8 cellular contexts compared by ENCODE assay signal in the genomic region with DNA sequence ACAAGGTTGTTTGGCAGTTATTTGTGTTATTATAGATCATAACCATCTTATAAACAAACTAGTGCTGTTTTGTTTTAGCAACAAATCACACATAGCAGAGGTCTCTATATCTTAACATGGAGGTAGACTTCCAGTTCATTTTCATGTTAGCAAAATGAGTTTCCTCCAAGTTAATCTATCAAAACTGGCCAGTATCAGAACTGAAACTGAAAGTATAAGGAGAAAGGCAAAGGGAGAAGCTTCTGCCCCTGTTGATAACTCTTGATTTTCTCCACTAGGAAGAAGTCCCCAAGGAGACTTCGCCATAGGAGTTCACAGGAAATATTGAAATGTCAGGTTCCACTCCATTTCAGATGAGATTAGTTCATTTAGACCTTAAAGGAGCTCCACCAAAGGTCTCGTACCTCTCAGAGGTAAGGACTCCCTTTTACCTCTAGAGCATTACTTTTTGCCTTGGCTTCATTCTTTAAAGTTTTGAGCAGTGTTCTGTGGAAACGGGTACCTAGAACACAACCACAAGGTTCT. TPM values are rescaled to one million over a fixed set of nuclear protein-coding genes. Genes with fewer than 3 reads are reported as not detected.
DNase-seq lines count a peak whose midpoint lies in the region; ATAC-seq and TF ChIP-seq lines count a peak whose summit lies in the region.

No MANE protein-coding gene starts in this region.

- CTCF ChIA-PET in CD8-positive, alpha-beta T cell (lab: Charles Lee): interaction anchor here (0.5 to 1.3 kb wide), 5 partner anchors 8 to 135 kb away, joined by 3 to 5 read pairs (median 3); no protein-coding TSS in a partner anchor

- no peak for DNase-seq in CD8-positive, alpha-beta T cell
- no peak for DNase-seq in MG63
- no peak for DNase-seq in coronary artery (ENCODE audit: low spot score)
- DNase-seq in nephron progenitor cell: no peak
- DNase-seq in DMS114 treated with DMSO at 0.1 percent for 48 hours (lab: John Stamatoyannopoulos, UW; ENCODE audit: unreplicated experiment): no peak
- DNase-seq in NCI-H187 treated with DMSO at 0.1 percent for 48 hours (lab: John Stamatoyannopoulos, UW): no peak

- H3K36me3 ChIP-seq in CD8-positive, alpha-beta T cell (ENCODE audit: insufficient read depth, low read length): peaks cover 6% of the 10 kb centered on the region
- H3K36me3 ChIP-seq in MG63: no peaks in the 10 kb centered on the region

- POLR2A ChIA-PET in CD8-positive, alpha-beta T cell (lab: Charles Lee): interaction anchor here (0.9 to 1.3 kb wide), 4 partner anchors 19 to 100 kb away, joined by 3 to 6 read pairs (median 3); partner anchors contain the start of gene FOXK2

- no peak for ATAC-seq in CD8-positive, alpha-beta T cell
- ATAC-seq in HG03571 (IDR thresholded peaks at IDR 0.05; ENCODE audit: unreplicated experiment) (no peak), GM21825 (IDR thresholded peaks at IDR 0.05; ENCODE audit: unreplicated experiment) (no peak)

- peaks cover 27% of the 10 kb centered on the region for H3K4me1 ChIP-seq in CD8-positive, alpha-beta T cell (ENCODE audit: insufficient read depth, low read length)

- H3K36me3 Mint-ChIP-seq in CD8-positive, alpha-beta T cell: peaks cover 24% of the 10 kb centered on the region
- H3K36me3 Mint-ChIP-seq in nephron progenitor cell (ENCODE audit: low read depth): peaks cover 48% of the 10 kb centered on the region

- peak overlapping the region; percentile 42 for H3K27ac Mint-ChIP-seq in CD8-positive, alpha-beta T cell
- H3K27ac Mint-ChIP-seq in nephron progenitor cell: no peak overlapping the region

- H3K27me3 ChIP-seq in CD8-positive, alpha-beta T cell (ENCODE audit: insufficient read depth, low read length): no peaks in the 10 kb centered on the region
- no peaks in the 10 kb centered on the region for H3K27me3 ChIP-seq in MG63

- H3K27ac ChIP-seq in CD8-positive, alpha-beta T cell (ENCODE audit: low read depth, low read length): peak overlapping the region; percentile 18
- no peak overlapping the region for H3K27ac ChIP-seq in coronary artery

- H3K4me3 Mint-ChIP-seq in CD8-positive, alpha-beta T cell: peak overlapping the region; percentile 85
- peak overlapping the region; percentile 84 for H3K4me3 Mint-ChIP-seq in nephron progenitor cell

- no peaks in the 10 kb centered on the region for H3K9me3 ChIP-seq in CD8-positive, alpha-beta T cell (ENCODE audit: low read length)
- no peaks in the 10 kb centered on the region for H3K9me3 ChIP-seq in MG63

- peaks cover 27% of the 10 kb centered on the region for H3K4me1 Mint-ChIP-seq in CD8-positive, alpha-beta T cell (ENCODE audit: low read depth)
- peaks cover 17% of the 10 kb centered on the region for H3K4me1 Mint-ChIP-seq in nephron progenitor cell

- intact Hi-C loops in CD8-positive, alpha-beta T cell (cut with DNase I, micrococcal nuclease): loop anchor here (2.0 to 10.0 kb wide), 6 partner anchors 73 to 331 kb away; partner anchors contain the start of gene WDR45B (in 1 of the 2)

- TF ChIP-seq CTCF in CD8-positive, alpha-beta T cell (IDR thresholded peaks at IDR 0.05): no peak
- TF ChIP-seq CTCF in coronary artery (IDR thresholded peaks at IDR 0.05) (no peak), nephron progenitor cell (IDR thresholded peaks at IDR 0.05) (no peak)

- H3K4me3 ChIP-seq in CD8-positive, alpha-beta T cell (ENCODE audit: low read depth, low read length): peak overlapping the region; percentile 81
- peak overlapping the region; percentile 60 for H3K4me3 ChIP-seq in MG63
- H3K4me3 ChIP-seq in coronary artery: peak overlapping the region; percentile 84

- H3K27me3 Mint-ChIP-seq in CD8-positive, alpha-beta T cell (ENCODE audit: low read depth): no peaks in the 10 kb centered on the region
- peaks cover 7% of the 10 kb centered on the region for H3K27me3 Mint-ChIP-seq in nephron progenitor cell (ENCODE audit: low read depth, poor library complexity)

- H3K9me3 Mint-ChIP-seq in CD8-positive, alpha-beta T cell: no peaks in the 10 kb centered on the region
- H3K9me3 Mint-ChIP-seq in nephron progenitor cell: peaks cover 34% of the 10 kb centered on the region

RNA-seq across cellular contexts. Expression of gene OGFOD3, which starts 1.1 kb away (rescaled TPM):
- 10 to 100 TPM; 11.4 to 14.1 TPM for total RNA-seq in CD8-positive, alpha-beta T cell
- total RNA-seq in MG63 (2014; rRNA removed; shearing (Covaris generic); ENCODE audit: low replicate concordance): 21.2 and 33.7 TPM in 2 replicates

RNA-seq across cellular contexts. Expression of gene HEXD, which starts 1.4 kb away (rescaled TPM):
- 10 to 100 TPM; 24.6 to 25.0 TPM for total RNA-seq in CD8-positive, alpha-beta T cell
- 12.1 and 15.3 TPM in 2 replicates for total RNA-seq in MG63 (2014; rRNA removed; shearing (Covaris generic); ENCODE audit: low replicate concordance)

RNA-seq across cellular contexts. Expression of gene CYBC1, which starts 31.0 kb away (rescaled TPM):
- total RNA-seq in CD8-positive, alpha-beta T cell: 10 to 100 TPM; 52.9 to 63.9 TPM
- 71.0 and 84.5 TPM in 2 replicates for total RNA-seq in MG63 (2014; rRNA removed; shearing (Covaris generic); ENCODE audit: low replicate concordance)

RNA-seq across cellular contexts. Expression of gene NARF, which starts 39.0 kb away (rescaled TPM):
- 10 to 100 TPM; 60.0 to 60.1 TPM for total RNA-seq in CD8-positive, alpha-beta T cell
- 15.8 and 33.7 TPM in 2 replicates for total RNA-seq in MG63 (2014; rRNA removed; shearing (Covaris generic); ENCODE audit: low replicate concordance)

RNA-seq across cellular contexts. Expression of gene UTS2R, which starts 48.0 kb away (rescaled TPM):
- not detected for total RNA-seq in CD8-positive, alpha-beta T cell
- not detected in 2 replicates for total RNA-seq in MG63 (2014; rRNA removed; shearing (Covaris generic); ENCODE audit: low replicate concordance)
